In genomic region chr1:168601051-168601450, GRCh38 we compare ENCODE assay signal across 33 cellular contexts. TPM values are rescaled to one million over a fixed set of nuclear protein-coding genes. Genes with fewer than 3 reads are reported as not detected.
"Had no signal": no experiment of that assay in that cellular context is flagged by ENCODE, and none has a peak within 500 bp of the region (broad histone marks: within the 10 kb centered on the region; RNA-seq: fewer than 3 reads in every experiment).

No MANE protein-coding gene starts in this region.

- H3K27me3 ChIP-seq: hepatocyte, neural progenitor cell, neutrophil, ovary, right atrium auricular region, right lobe of liver, stomach, testis, thyroid gland, transverse colon, upper lobe of left lung, vagina had no signal

- H3K4me3 ChIP-seq: hepatocyte, left ventricle myocardium inferior, lung, neural progenitor cell, ovary, right atrium auricular region, right lobe of liver, smooth muscle cell, stomach, testis, thyroid gland, transverse colon, upper lobe of left lung, vagina had no signal

- H3K4me1 ChIP-seq: neural progenitor cell, right atrium auricular region, right lobe of liver, testis, upper lobe of left lung, vagina had no signal

- DNase-seq: kidney; left ventricle myocardium inferior; mesendoderm; naive B cell; natural killer cell; nephron progenitor cell; occipital lobe; ovary; right lobe of liver; stimulated activated CD4-positive, alpha-beta T cell treated with anti-CD3 and anti-CD28 coated beads, Interleukin-1b, Interleukin-23, amount 100 ng/mL, for 48 hours; stimulated activated CD4-positive, alpha-beta T cell treated with anti-CD3 and anti-CD28 coated beads, Interleukin-2, amount 100 ng/mL, for 48 hours; stimulated activated CD4-positive, alpha-beta T cell treated with anti-CD3 and anti-CD28 coated beads, Interleukin-4, amount 100 ng/mL, for 4 hours; stimulated activated naive B cell treated with anti-CD40 and anti-IgM and Interleukin-4, amounts not matched to agents 10 μg/mL and 1 μg/mL and 100 μg/mL, for 72 hours; stimulated activated naive CD8-positive, alpha-beta T cell treated with anti-CD3 and anti-CD28 coated beads, Interleukin-15, Interleukin-2, amounts not matched to agents 100 U/mL and 50 U/mL, for 24 hours; stomach; testis; thyroid gland; transverse colon; upper lobe of left lung had no signal

- ATAC-seq: natural killer cell; right lobe of liver; stimulated activated naive B cell treated with anti-CD40 and anti-IgM and Interleukin-4, amounts not matched to agents 10 μg/mL and 1 μg/mL and 100 μg/mL, for 72 hours; stimulated activated naive CD8-positive, alpha-beta T cell treated with anti-CD3 and anti-CD28 coated beads, Interleukin-15, Interleukin-2, amounts not matched to agents 100 U/mL and 50 U/mL, for 24 hours had no signal

- H3K36me3 ChIP-seq: left ventricle myocardium inferior, neural progenitor cell, neutrophil, ovary, right atrium auricular region, right lobe of liver, stomach, thyroid gland, transverse colon, upper lobe of left lung, vagina had no signal

- H3K4me3 Mint-ChIP-seq: mesothelial cell of epicardium; naive B cell; natural killer cell; nephron progenitor cell; neural progenitor cell; stimulated activated naive B cell treated with anti-CD40 and anti-IgM and Interleukin-4, amounts not matched to agents 10 μg/mL and 1 μg/mL and 100 μg/mL, for 72 hours had no signal

- H3K27ac Mint-ChIP-seq: mesothelial cell of epicardium; naive B cell; natural killer cell; nephron progenitor cell; neural progenitor cell; progenitor cell of endocrine pancreas; stimulated activated naive B cell treated with anti-CD40 and anti-IgM and Interleukin-4, amounts not matched to agents 10 μg/mL and 1 μg/mL and 100 μg/mL, for 72 hours had no signal

- H3K27me3 Mint-ChIP-seq: progenitor cell of endocrine pancreas had no signal

- H3K9me3 ChIP-seq: neutrophil, ovary, right lobe of liver, testis, thyroid gland, transverse colon, vagina had no signal

- H3K9me3 Mint-ChIP-seq: natural killer cell had no signal

- H2AFZ ChIP-seq: hepatocyte, neural progenitor cell had no signal

- H3K36me3 Mint-ChIP-seq: mesothelial cell of epicardium; naive B cell; natural killer cell; neural progenitor cell; stimulated activated naive B cell treated with anti-CD40 and anti-IgM and Interleukin-4, amounts not matched to agents 10 μg/mL and 1 μg/mL and 100 μg/mL, for 72 hours had no signal

- H3K27ac ChIP-seq: hepatocyte, left ventricle myocardium inferior, neural progenitor cell, neutrophil, ovary, right atrium auricular region, right lobe of liver, stomach, testis, thyroid gland, transverse colon, upper lobe of left lung, vagina had no signal

- H3K9ac ChIP-seq: neural progenitor cell had no signal

- H3K79me2 ChIP-seq: hepatocyte had no signal

- FAIRE-seq: kidney had no signal

- H3K4me2 ChIP-seq: hepatocyte, neural progenitor cell, smooth muscle cell had no signal

- H3K4me1 Mint-ChIP-seq: mesothelial cell of epicardium; naive B cell; nephron progenitor cell; neural progenitor cell; stimulated activated naive B cell treated with anti-CD40 and anti-IgM and Interleukin-4, amounts not matched to agents 10 μg/mL and 1 μg/mL and 100 μg/mL, for 72 hours had no signal

RNA-seq across cellular contexts. Expression of gene XCL1, which starts 24.6 kb away (rescaled TPM):
- total RNA-seq: kidney, occipital lobe, pulmonary artery endothelial cell, renal cortical epithelial cell, skeletal muscle tissue, smooth muscle cell, stomach, testis, urinary bladder, vagina had no signal

RNA-seq across cellular contexts. Expression of gene XCL2, which starts 57.3 kb away (rescaled TPM):
- total RNA-seq: hepatocyte, lower leg skin, mesothelial cell of epicardium, occipital lobe, progenitor cell of endocrine pancreas, pulmonary artery endothelial cell, renal cortical epithelial cell, right atrium auricular region, skeletal muscle tissue, smooth muscle cell, testis, thyroid gland, urinary bladder, vagina had no signal
- polyA plus RNA-seq: hepatocyte, smooth muscle cell had no signal
